ENCODE assay signal across 17 cellular contexts in the genomic region with DNA sequence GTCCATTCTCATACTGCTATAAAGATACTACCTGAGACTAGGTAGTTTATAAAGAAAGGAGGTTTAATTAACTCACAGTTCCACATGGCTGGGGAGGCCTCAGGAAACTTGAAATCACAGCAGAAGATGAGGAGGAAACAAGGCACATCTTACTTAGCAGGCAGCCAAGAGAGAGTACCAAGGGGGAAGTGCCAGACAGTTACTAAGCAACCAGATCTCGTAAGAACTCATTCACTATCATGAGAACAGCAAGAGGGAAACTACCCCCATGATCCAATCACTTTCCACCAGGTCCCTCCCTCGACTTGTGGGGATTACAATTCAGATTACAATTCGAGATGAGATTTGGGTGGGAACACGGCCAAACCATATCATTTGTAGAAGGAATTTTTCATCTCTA.
"Had no signal": no experiment of that assay in that cellular context is flagged by ENCODE, and none has a peak within 500 bp of the region (broad histone marks: within the 10 kb centered on the region; RNA-seq: fewer than 3 reads in every experiment).

No MANE protein-coding gene starts in this region.

- H3K9me3 ChIP-seq: breast epithelium, colonic mucosa, gastroesophageal sphincter, ovary, testis had no signal

- DNase-seq: activated effector memory CD4-positive, alpha-beta T cell treated with Interleukin-2 at 50 U/mL for 16 hours; activated T-cell treated with anti-CD3 and anti-CD28 coated beads, Interleukin-2, amount 50 U/mL, for 24 hours; colonic mucosa; effector CD4-positive, alpha-beta T cell; ovary; stimulated activated CD4-positive, alpha-beta T cell treated with anti-CD3 and anti-CD28 coated beads, Interleukin-12 subunit alpha, Interleukin-12 subunit beta, amount 100 ng/mL, for 4 hours; stimulated activated CD4-positive, alpha-beta T cell treated with anti-CD3 and anti-CD28 coated beads, Interleukin-4, amount 100 ng/mL, for 1 hour; stimulated activated CD8-positive, alpha-beta memory T cell treated with anti-CD3 and anti-CD28 coated beads, Interleukin-4, amount 100 ng/mL, for 48 hours; T-helper 2 cell; testis had no signal

- H3K36me3 ChIP-seq: breast epithelium, colonic mucosa, ovary had no signal

- ATAC-seq: activated CD4-positive, CD25-positive, alpha-beta regulatory T cell treated with anti-CD3 and anti-CD28 coated beads, Interleukin-2, amount 50 U/mL, for 24 hours; activated naive CD4-positive, alpha-beta T cell treated with anti-CD3 and anti-CD28 coated beads, Interleukin-2, amount 50 U/mL, for 72 hours had no signal

- H3K27ac ChIP-seq: breast epithelium, colonic mucosa, ovary, testis had no signal

- H3K27me3 Mint-ChIP-seq: activated T-cell treated with anti-CD3 and anti-CD28 coated beads, Interleukin-2, amount 50 U/mL, for 24 hours; stimulated activated naive CD8-positive, alpha-beta T cell treated with anti-CD3 and anti-CD28 coated beads, Interleukin-15, Interleukin-2, amounts not matched to agents 100 ng/mL and 50 ng/mL, for 24 hours had no signal

- H3K4me3 ChIP-seq: breast epithelium, colonic mucosa, gastroesophageal sphincter, ovary, testis had no signal

- H3K27ac Mint-ChIP-seq: activated naive CD4-positive, alpha-beta T cell treated with anti-CD3 and anti-CD28 coated beads, Interleukin-2, amount 50 U/mL, for 72 hours; activated T-cell treated with anti-CD3 and anti-CD28 coated beads, Interleukin-2, amount 50 U/mL, for 24 hours; stimulated activated naive CD8-positive, alpha-beta T cell treated with anti-CD3 and anti-CD28 coated beads, Interleukin-15, Interleukin-2, amounts not matched to agents 100 ng/mL and 50 ng/mL, for 24 hours had no signal

- H3K4me3 Mint-ChIP-seq: activated T-cell treated with anti-CD3 and anti-CD28 coated beads, Interleukin-2, amount 50 U/mL, for 24 hours; neural crest cell; stimulated activated naive CD8-positive, alpha-beta T cell treated with anti-CD3 and anti-CD28 coated beads, Interleukin-15, Interleukin-2, amounts not matched to agents 100 ng/mL and 50 ng/mL, for 24 hours had no signal

- H3K27me3 ChIP-seq: breast epithelium, colonic mucosa, gastroesophageal sphincter, testis had no signal

- H3K4me1 ChIP-seq: breast epithelium, colonic mucosa, testis had no signal

- H3K9me3 Mint-ChIP-seq: activated T-cell treated with anti-CD3 and anti-CD28 coated beads, Interleukin-2, amount 50 U/mL, for 24 hours; stimulated activated naive CD8-positive, alpha-beta T cell treated with anti-CD3 and anti-CD28 coated beads, Interleukin-15, Interleukin-2, amounts not matched to agents 100 ng/mL and 50 ng/mL, for 24 hours had no signal

- FAIRE-seq: keratinocyte had no signal
